Comparison of ENCODE assay signal across 16 cellular contexts in genomic region chr2:98503481-98504096, GRCh38. TPM values are rescaled to one million over a fixed set of nuclear protein-coding genes. Genes with fewer than 3 reads are reported as not detected.
A peak's percentile ranks its signal among the peaks of the same experiment; 100 is the strongest.
DNase-seq lines count a peak whose midpoint lies in the region; ATAC-seq and TF ChIP-seq lines count a peak whose summit lies in the region.
"Had no signal": no experiment of that assay in that cellular context is flagged by ENCODE, and none has a peak within 500 bp of the region (broad histone marks: within the 10 kb centered on the region; RNA-seq: fewer than 3 reads in every experiment).

No MANE protein-coding gene starts in this region.

- DNase-seq in T-cell (no peak), islet precursor cell (peak; percentile 39), NCI-H526 treated with DMSO at 0.1 percent for 48 hours (lab: John Stamatoyannopoulos, UW) (no peak), NCI-H146 (lab: John Stamatoyannopoulos, UW) (no peak)
- no peak for DNase-seq in stimulated activated effector memory CD8-positive, alpha-beta T cell treated with anti-CD3 and anti-CD28 coated beads, Interleukin-12 subunit alpha, Interleukin-12 subunit beta, amount 100 ng/mL, for 72 hours (ENCODE audit: low spot score in 2 of 2)
- DNase-seq: activated CD4-positive, alpha-beta memory T cell treated with anti-CD3 and anti-CD28 coated beads for 36 hours; NCI-H1048; NCI-H226; stimulated activated CD4-positive, alpha-beta T cell treated with anti-CD3 and anti-CD28 coated beads, Interleukin-4, amount 100 ng/mL, for 4 hours; stimulated activated naive CD8-positive, alpha-beta T cell treated with anti-CD3 and anti-CD28 coated beads, Interleukin-15, Interleukin-2, amounts not matched to agents 100 U/mL and 50 U/mL, for 24 hours had no signal

- H3K36me3 ChIP-seq in HEK293 (ENCODE audit: control insufficient read depth in 2 of 2, insufficient read depth in 1 of 2, low read length in 2 of 2): no peaks in the 10 kb centered on the region

- no peaks in the 10 kb centered on the region for H3K9me3 Mint-ChIP-seq in T-cell
- H3K9me3 Mint-ChIP-seq in stimulated activated effector memory CD8-positive, alpha-beta T cell treated with anti-CD3 and anti-CD28 coated beads, Interleukin-12 subunit alpha, Interleukin-12 subunit beta, amount 100 ng/mL, for 72 hours: no peaks in the 10 kb centered on the region
- H3K9me3 Mint-ChIP-seq: activated CD4-positive, alpha-beta memory T cell treated with anti-CD3 and anti-CD28 coated beads for 36 hours; activated naive CD4-positive, alpha-beta T cell treated with anti-CD3 and anti-CD28 coated beads, Interleukin-2, amount 50 U/mL, for 72 hours; memory B cell had no signal

- H3K4me1 ChIP-seq in HEK293 (ENCODE audit: control insufficient read depth, insufficient read depth, low read length): peaks cover 17% of the 10 kb centered on the region

- no peak overlapping the region for H3K4me3 ChIP-seq in HEK293 (ENCODE audit: low read depth, low read length)

- peaks cover 92 to 93% (median 92%) of the 10 kb centered on the region in 3 donors for H3K4me1 Mint-ChIP-seq in T-cell
- peaks cover 89% of the 10 kb centered on the region for H3K4me1 Mint-ChIP-seq in stimulated activated effector memory CD8-positive, alpha-beta T cell treated with anti-CD3 and anti-CD28 coated beads, Interleukin-12 subunit alpha, Interleukin-12 subunit beta, amount 100 ng/mL, for 72 hours

- H3K36me3 Mint-ChIP-seq in T-cell: peaks cover 33% of the 10 kb centered on the region
- peaks cover 42% of the 10 kb centered on the region for H3K36me3 Mint-ChIP-seq in stimulated activated effector memory CD8-positive, alpha-beta T cell treated with anti-CD3 and anti-CD28 coated beads, Interleukin-12 subunit alpha, Interleukin-12 subunit beta, amount 100 ng/mL, for 72 hours

- H3K4me3 Mint-ChIP-seq in T-cell: peak overlapping the region in 1 of 3 donors; percentile 42
- H3K4me3 Mint-ChIP-seq in stimulated activated effector memory CD8-positive, alpha-beta T cell treated with anti-CD3 and anti-CD28 coated beads, Interleukin-12 subunit alpha, Interleukin-12 subunit beta, amount 100 ng/mL, for 72 hours: no peak overlapping the region
- H3K4me3 Mint-ChIP-seq: activated CD4-positive, alpha-beta memory T cell treated with anti-CD3 and anti-CD28 coated beads for 36 hours; memory B cell had no signal

- TF ChIP-seq CTCF in HEK293 (tag by site-specific recombination; IDR thresholded peaks at IDR 0.05): no peak

- no peaks in the 10 kb centered on the region for H3K9me3 ChIP-seq in HEK293 (ENCODE audit: control insufficient read depth, insufficient read depth, low read depth, low read length)

- CTCF ChIA-PET in HEK293 (lab: Yijun Ruan, JAX): interaction anchor here (0.6 to 1.6 kb wide), 3 partner anchors 15 to 660 kb away, joined by 3 to 9 read pairs (median 3); no protein-coding TSS in a partner anchor
- CTCF ChIA-PET in T-cell (lab: Charles Lee): no interaction called here

- no peaks in the 10 kb centered on the region for H3K27me3 Mint-ChIP-seq in T-cell
- H3K27me3 Mint-ChIP-seq: activated CD4-positive, alpha-beta memory T cell treated with anti-CD3 and anti-CD28 coated beads for 36 hours; memory B cell had no signal

- H3K27ac ChIP-seq in HEK293 (ENCODE audit: extremely low read depth, low read depth, low read length): no peak overlapping the region

- no peak for ATAC-seq in T-cell (replicated peaks in 1 of 4)
- ATAC-seq in stimulated activated effector memory CD8-positive, alpha-beta T cell treated with anti-CD3 and anti-CD28 coated beads, Interleukin-12 subunit alpha, Interleukin-12 subunit beta, amount 100 ng/mL, for 72 hours: no peak
- ATAC-seq in HG03175 (IDR thresholded peaks at IDR 0.05; ENCODE audit: unreplicated experiment): no peak
- ATAC-seq: activated naive CD4-positive, alpha-beta T cell treated with anti-CD3 and anti-CD28 coated beads, Interleukin-2, amount 50 U/mL, for 72 hours; HCT116; Panc1; stimulated activated naive CD8-positive, alpha-beta T cell treated with anti-CD3 and anti-CD28 coated beads, Interleukin-15, Interleukin-2, amounts not matched to agents 100 U/mL and 50 U/mL, for 24 hours had no signal

- POLR2A ChIA-PET in HEK293 (lab: Yijun Ruan, JAX) (no interaction called here), T-cell (lab: Charles Lee) (no interaction called here)

- peak overlapping the region; percentile 16 to 79 for H3K27ac Mint-ChIP-seq in T-cell
- H3K27ac Mint-ChIP-seq in stimulated activated effector memory CD8-positive, alpha-beta T cell treated with anti-CD3 and anti-CD28 coated beads, Interleukin-12 subunit alpha, Interleukin-12 subunit beta, amount 100 ng/mL, for 72 hours: peak overlapping the region; percentile 80
- H3K27ac Mint-ChIP-seq: activated naive CD4-positive, alpha-beta T cell treated with anti-CD3 and anti-CD28 coated beads, Interleukin-2, amount 50 U/mL, for 72 hours; memory B cell had no signal

TF ChIP-seq in HEK293, 187 proteins besides CTCF, POLR2A, EP300 and RAD21:
- 0 out of 2 replicates have a peak, but pooled peaks have one; percentile 18 for TF ChIP-seq SCRT1 (tag by site-specific recombination; IDR thresholded peaks at IDR 0.05; ENCODE audit: borderline replicate concordance)
- no peak for TF ChIP-seq ZNF704 (tag by site-specific recombination; IDR thresholded peaks at IDR 0.05)
- peak; percentile 56 for TF ChIP-seq SCRT2 (tag by site-specific recombination; IDR thresholded peaks at IDR 0.05)
- TF ChIP-seq ZNF398 (tag by site-specific recombination; IDR thresholded peaks at IDR 0.05): no peak

RNA-seq across cellular contexts. Expression of gene INPP4A, which starts 58.9 kb away (rescaled TPM):
- 100 to 1,000 TPM; 126 to 153 (median 136) TPM for total RNA-seq in T-cell
